ENCODE assay signal across 15 cellular contexts in genomic region chr1:55089683-55090082, GRCh38. TPM values are rescaled to one million over a fixed set of nuclear protein-coding genes. Genes with fewer than 3 reads are reported as not detected.
"Had no signal": no experiment of that assay in that cellular context is flagged by ENCODE, and none has a peak within 500 bp of the region (broad histone marks: within the 10 kb centered on the region; RNA-seq: fewer than 3 reads in every experiment).

No MANE protein-coding gene starts in this region.

- H3K27me3 ChIP-seq: ascending aorta, esophagus muscularis mucosa, hepatocyte, right lobe of liver had no signal

- ATAC-seq: left ventricle myocardium superior; right lobe of liver; stimulated activated naive CD8-positive, alpha-beta T cell treated with anti-CD3 and anti-CD28 coated beads, Interleukin-15, Interleukin-2, amounts not matched to agents 100 U/mL and 50 U/mL, for 24 hours; T-helper 17 cell had no signal

- H3K4me3 ChIP-seq: ascending aorta, coronary artery, esophagus muscularis mucosa, hepatocyte, right lobe of liver had no signal

- H3K9me3 ChIP-seq: ascending aorta, esophagus muscularis mucosa, right lobe of liver had no signal

- H3K27ac Mint-ChIP-seq: activated CD4-positive, alpha-beta T cell treated with anti-CD3 and anti-CD28 coated beads, Interleukin-2, amount 10 ng/mL, durations not matched to agents 24 days and 14 days; nephron had no signal

- H3K9me3 Mint-ChIP-seq: activated CD4-positive, alpha-beta T cell treated with anti-CD3 and anti-CD28 coated beads, Interleukin-2, amount 10 ng/mL, durations not matched to agents 24 days and 14 days; nephron had no signal

- H3K27ac ChIP-seq: ascending aorta, coronary artery, esophagus muscularis mucosa, hepatocyte, right lobe of liver had no signal

- H3K4me2 ChIP-seq: hepatocyte had no signal

- H3K4me3 Mint-ChIP-seq: activated CD4-positive, alpha-beta T cell treated with anti-CD3 and anti-CD28 coated beads, Interleukin-2, amount 10 ng/mL, durations not matched to agents 24 days and 14 days; nephron; T-helper 17 cell had no signal

- H2AFZ ChIP-seq: hepatocyte had no signal

- DNase-seq: activated CD4-positive, alpha-beta T cell treated with anti-CD3 and anti-CD28 coated beads, Interleukin-2, amount 10 ng/mL, durations not matched to agents 24 days and 14 days; activated CD4-positive, CD25-positive, alpha-beta regulatory T cell; left ventricle myocardium superior; mesendoderm; right lobe of liver; stimulated activated naive CD8-positive, alpha-beta T cell treated with anti-CD3 and anti-CD28 coated beads, Interleukin-15, Interleukin-2, amounts not matched to agents 100 U/mL and 50 U/mL, for 24 hours; T-helper 17 cell; trophoblast cell had no signal

- H3K27me3 Mint-ChIP-seq: activated CD4-positive, alpha-beta T cell treated with anti-CD3 and anti-CD28 coated beads, Interleukin-2, amount 10 ng/mL, durations not matched to agents 24 days and 14 days; T-helper 17 cell had no signal

- H3K4me1 Mint-ChIP-seq: nephron had no signal

- H3K4me1 ChIP-seq: ascending aorta, esophagus muscularis mucosa, right lobe of liver had no signal

RNA-seq across cellular contexts. Expression of gene PCSK9, which starts 50.3 kb away (rescaled TPM):
- total RNA-seq: activated CD4-positive, alpha-beta T cell treated with anti-CD3 and anti-CD28 coated beads, Interleukin-2, amount 10 ng/mL, durations not matched to agents 24 days and 14 days; activated CD8-positive, alpha-beta memory T cell treated with anti-CD3 and anti-CD28 coated beads for 36 hours; ascending aorta; cardiac septum; left ventricle myocardium superior; T-helper 17 cell had no signal
